12 cellular contexts compared by ENCODE assay signal in genomic region chr11:109424893-109425292, GRCh38. TPM values are rescaled to one million over a fixed set of nuclear protein-coding genes. Genes with fewer than 3 reads are reported as not detected.
A peak's percentile ranks its signal among the peaks of the same experiment; 100 is the strongest.
DNase-seq lines count a peak whose midpoint lies in the region; ATAC-seq, FAIRE-seq and TF ChIP-seq lines count a peak whose summit lies in the region.
"Had no signal": no experiment of that assay in that cellular context is flagged by ENCODE, and none has a peak within 500 bp of the region (broad histone marks: within the 10 kb centered on the region; RNA-seq: fewer than 3 reads in every experiment).

No MANE protein-coding gene starts in this region.

- no peak overlapping the region for H3K4me2 ChIP-seq in DND-41 (ENCODE audit: insufficient read depth, low read length)
- H3K4me2 ChIP-seq in K562 (ENCODE audit: insufficient read depth, low read length), result no peak overlapping the region
- H3K4me2 ChIP-seq: smooth muscle cell had no signal

- H2AFZ ChIP-seq in DND-41 (ENCODE audit: low read depth, low read length) (no peak overlapping the region), K562 (ENCODE audit: low read depth, low read length) (no peak overlapping the region)

- FAIRE-seq in K562 (lab: Jason Lieb, UNC) (no peak), GM12892 (lab: Jason Lieb, UNC) (no peak)
- FAIRE-seq: endometrium had no signal

- H3K4me1 ChIP-seq in DND-41 (ENCODE audit: insufficient read depth, low read length), result no peaks in the 10 kb centered on the region
- H3K4me1 ChIP-seq in K562 (replicated peaks in 1 of 2; ENCODE audit: control insufficient read depth in 2 of 2, insufficient read depth in 2 of 2, low read length in 2 of 2), result peaks cover 0 to 11% of the 10 kb centered on the region in 2 experiments; a peak in 1 of 5 replicates

- H3K9me1 ChIP-seq in K562 (ENCODE audit: control insufficient read depth, insufficient read depth, low read length), result no peaks in the 10 kb centered on the region

- H3K79me2 ChIP-seq in DND-41 (ENCODE audit: insufficient read depth, low read length) (no peaks in the 10 kb centered on the region), K562 (ENCODE audit: control insufficient read depth, insufficient read depth, low read length) (no peaks in the 10 kb centered on the region)

- in situ Hi-C loops in KBM-7 (cut with MboI; ENCODE audit: low pct_unique_long_range_greater_than_20kb, low sequenced_read_pairs), result no loop called here
- in situ Hi-C loops in K562 (cut with MboI), result no loop called here

- ATAC-seq in DND-41 (ENCODE audit: insufficient read depth, low read depth), result no peak
- no peak for ATAC-seq in K562
- ATAC-seq in activated T-helper 17 cell treated with anti-CD3 and anti-CD28 coated beads, Interleukin-2, amount 50 U/mL, for 72 hours (replicated peaks), result no peak
- ATAC-seq: CD8-positive, alpha-beta T cell had no signal

- H3K27me3 ChIP-seq in DND-41 (ENCODE audit: insufficient read depth, low read length, poor library complexity), result no peaks in the 10 kb centered on the region
- H3K27me3 ChIP-seq in K562 (ENCODE audit: control insufficient read depth in 2 of 2, insufficient read depth in 2 of 2, low read length in 2 of 2), result no peaks in the 10 kb centered on the region; a peak in 1 of 5 replicates

- TF ChIP-seq CTCF in DND-41 (IDR thresholded peaks at IDR 0.05; ENCODE audit: borderline replicate concordance, extremely low read depth, low read length, poor library complexity, severe bottlenecking) (no peak), K562 (IDR thresholded peaks at IDR 0.05 in 2 of 3, conservative IDR thresholded peaks at IDR 0.05 in 1 of 3; ENCODE audit: insufficient read depth in 2 of 3, low read depth in 1 of 3, low read length in 3 of 3) (no peak), nephron (IDR thresholded peaks at IDR 0.05; ENCODE audit: unreplicated experiment in 3 of 3) (no peak)

- H3K9me3 Mint-ChIP-seq in nephron, result peaks cover 2% of the 10 kb centered on the region
- H3K9me3 Mint-ChIP-seq in activated T-helper 17 cell treated with anti-CD3 and anti-CD28 coated beads, Interleukin-2, amount 50 U/mL, for 72 hours, result no peaks in the 10 kb centered on the region
- H3K9me3 Mint-ChIP-seq: CD8-positive, alpha-beta T cell had no signal

- H3K36me3 Mint-ChIP-seq in nephron (ENCODE audit: low read depth), result no peaks in the 10 kb centered on the region
- H3K36me3 Mint-ChIP-seq in activated T-helper 17 cell treated with anti-CD3 and anti-CD28 coated beads, Interleukin-2, amount 50 U/mL, for 72 hours (ENCODE audit: low read depth), result no peaks in the 10 kb centered on the region
- H3K36me3 Mint-ChIP-seq: CD8-positive, alpha-beta T cell had no signal

- DNase-seq in DND-41 (peak; percentile 36), KBM-7 (peak; percentile 31), K562 (ENCODE audit: extremely low read depth in 1 of 4, low spot score in 3 of 4) (peak; percentile 16 to 47 (median 20)), HCEC 1CT (no peak), GM12892 (ENCODE audit: insufficient read length) (no peak), NCI-H2227 treated with DMSO at 0.1 percent for 48 hours (lab: John Stamatoyannopoulos, UW) (no peak)
- DNase-seq: CD8-positive, alpha-beta T cell had no signal

- under 1% methylated on average over 9 of the region's 10 CpGs for WGBS in K562 (ENCODE audit: insufficient coverage, low coverage, missing lambda C conversion rate)

- CTCF ChIA-PET in K562 (lab: Yijun Ruan, JAX; ENCODE audit: low intra/inter-chr PET ratio), result no interaction called here

- H3K4me3 ChIP-seq in DND-41 (ENCODE audit: low read depth in 1 of 2, low read length in 2 of 2), result no peak overlapping the region
- no peak overlapping the region for H3K4me3 ChIP-seq in K562
- H3K4me3 ChIP-seq: smooth muscle cell had no signal

- no peak for TF ChIP-seq RAD21 in K562 (CRISPR knock-in tag; conservative IDR thresholded peaks at IDR 0.05 in 1 of 2, IDR thresholded peaks at IDR 0.05 in 1 of 2)

- H3K36me3 ChIP-seq in DND-41 (ENCODE audit: insufficient read depth, low read length) (no peaks in the 10 kb centered on the region), K562 (ENCODE audit: control insufficient read depth, insufficient read depth, low read length) (no peaks in the 10 kb centered on the region)

- TF ChIP-seq POLR2A in K562 (conservative IDR thresholded peaks at IDR 0.05) (no peak), GM12892 (IDR thresholded peaks at IDR 0.05; ENCODE audit: low read depth, low read length) (no peak)

- intact Hi-C loops in K562 (cut with micrococcal nuclease), result no loop called here

- no peak overlapping the region for H3K27ac ChIP-seq in DND-41 (ENCODE audit: low read length)
- no peak overlapping the region for H3K27ac ChIP-seq in K562 (ENCODE audit: extremely low read depth, low read depth, low read length)

- H3K4me1 Mint-ChIP-seq in nephron, result peaks cover 23% of the 10 kb centered on the region
- no peaks in the 10 kb centered on the region for H3K4me1 Mint-ChIP-seq in activated T-helper 17 cell treated with anti-CD3 and anti-CD28 coated beads, Interleukin-2, amount 50 U/mL, for 72 hours

- POLR2A ChIA-PET in K562 (lab: Yijun Ruan, JAX), result no interaction called here

- no peaks in the 10 kb centered on the region for H4K20me1 ChIP-seq in DND-41 (ENCODE audit: insufficient read depth, low read length)
- no peaks in the 10 kb centered on the region for H4K20me1 ChIP-seq in K562 (replicated peaks; ENCODE audit: control insufficient read depth, insufficient read depth, low read length)

- H3K27me3 Mint-ChIP-seq in nephron (ENCODE audit: low read depth), result peaks cover 53% of the 10 kb centered on the region
- H3K27me3 Mint-ChIP-seq in activated T-helper 17 cell treated with anti-CD3 and anti-CD28 coated beads, Interleukin-2, amount 50 U/mL, for 72 hours, result peaks cover 19% of the 10 kb centered on the region

- peak overlapping the region; percentile 42 to 76 (median 58) for H3K4me3 Mint-ChIP-seq in nephron
- no peak overlapping the region for H3K4me3 Mint-ChIP-seq in activated T-helper 17 cell treated with anti-CD3 and anti-CD28 coated beads, Interleukin-2, amount 50 U/mL, for 72 hours
- H3K4me3 Mint-ChIP-seq: CD8-positive, alpha-beta T cell had no signal

- H3K9ac ChIP-seq in DND-41 (ENCODE audit: low read depth, low read length) (no peak overlapping the region), K562 (ENCODE audit: insufficient read depth in 1 of 2, low read depth in 2 of 2, low read length in 2 of 2) (no peak overlapping the region)

- no peak overlapping the region for H3K27ac Mint-ChIP-seq in nephron
- H3K27ac Mint-ChIP-seq in activated T-helper 17 cell treated with anti-CD3 and anti-CD28 coated beads, Interleukin-2, amount 50 U/mL, for 72 hours, result no peak overlapping the region
- H3K27ac Mint-ChIP-seq: CD8-positive, alpha-beta T cell had no signal

- no peak for TF ChIP-seq EP300 in K562 (IDR thresholded peaks at IDR 0.05; ENCODE audit: low read length)

- no TSS peak for BruUV-seq in K562 (replicated peaks; lab: Mats Ljungman, UMichigan)

- no peaks in the 10 kb centered on the region for H3K9me3 ChIP-seq in DND-41 (ENCODE audit: insufficient read depth, low read length, severe bottlenecking)
- H3K9me3 ChIP-seq in K562 (replicated peaks; ENCODE audit: control insufficient read depth, insufficient read depth, low read depth, low read length), result no peaks in the 10 kb centered on the region

RNA-seq across cellular contexts. Expression of gene C11orf87, which starts 2.9 kb away (rescaled TPM):
- not detected in 2 replicates for total RNA-seq in K562 (2011; cell fraction: chromatin; rRNA removed; ENCODE audit: low replicate concordance)
- total RNA-seq in K562 (2011; cell fraction: nucleolus; rRNA removed), result not detected in 2 replicates
- not detected in 2 replicates for total RNA-seq in K562 (2011; cell fraction: nucleoplasm; rRNA removed)
- not detected in 2 replicates for total RNA-seq in K562 (2014; rRNA removed)
- not detected in 2 replicates for total RNA-seq in K562 (2014; rRNA removed; fragmentation: Illumina TruSeq; extraction: Trizol)
- not detected in 2 replicates for total RNA-seq in K562 (2015; rRNA removed; fragmentation: Illumina TruSeq; extraction: Trizol)
- not detected in 2 replicates for total RNA-seq in K562 (2021)
- polyA plus RNA-seq in K562 (2011; rRNA removed), result not detected in 2 replicates
- polyA plus RNA-seq in K562 (2011; cell fraction: cytosol; rRNA removed), result 0.01 TPM in 1 of 2 replicates, not detected in the other
- polyA plus RNA-seq in K562 (2011; cell fraction: nucleus; rRNA removed), result not detected in 2 replicates
- polyA plus RNA-seq in K562 (2012), result 0.01 TPM in 1 of 2 replicates, not detected in the other
- not detected in 2 replicates for polyA plus RNA-seq in K562 (2014; fragmentation: Illumina TruSeq; extraction: Trizol)
- not detected for polyA plus RNA-seq in K562 (2014; fragmentation: Nextera tagmentation; extraction: Ambion mirVana)
- not detected in 2 replicates for polyA plus RNA-seq in K562 (2014; rRNA removed)
- not detected in 2 replicates for polyA minus RNA-seq in K562 (2011; rRNA and poly(A)+ RNA removed)
- not detected in 2 replicates for polyA minus RNA-seq in K562 (2011; cell fraction: cytosol; rRNA and poly(A)+ RNA removed)
- not detected in 2 replicates for polyA minus RNA-seq in K562 (2011; cell fraction: nucleus; rRNA and poly(A)+ RNA removed)
- not detected for total RNA-seq in activated T-helper 17 cell treated with anti-CD3 and anti-CD28 coated beads, Interleukin-2, amount 50 U/mL, for 72 hours
- polyA plus RNA-seq in GM12892 (2012; ENCODE audit: missing spikeins), result not detected
- total RNA-seq: CD8-positive, alpha-beta T cell; mucosa of gallbladder had no signal

Comparison
In these comparisons a context has a peak if more than half of its experiments do, and no peak if none do; other contexts are left out.
1. DNase-seq: peak in DND-41 (single experiment), KBM-7 (single experiment) and K562 (4 of 4); none in HCEC 1CT (single experiment), GM12892 (single experiment) and NCI-H2227 treated with DMSO at 0.1 percent for 48 hours (single experiment).